In the genomic region with DNA sequence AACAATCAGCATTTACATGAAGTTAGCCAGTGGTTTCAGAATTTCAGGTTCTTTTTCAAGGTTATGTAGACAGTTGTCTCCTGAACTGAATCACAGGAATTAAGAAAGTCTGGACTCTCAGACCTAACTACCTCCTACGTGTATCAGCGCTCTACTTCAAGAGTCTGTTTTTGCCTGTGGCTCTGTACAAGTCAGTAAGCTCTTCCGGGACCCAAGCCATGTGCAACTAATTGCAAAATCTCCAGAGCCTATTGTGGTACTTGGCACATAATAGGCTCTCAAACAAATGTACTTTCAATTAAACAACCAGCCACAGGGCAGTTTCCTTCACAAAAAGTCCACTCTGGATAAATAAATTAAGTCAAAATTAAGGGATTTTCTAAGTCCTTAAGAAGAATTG, we compare ENCODE assay signal across 11 cellular contexts.
A peak's percentile ranks its signal among the peaks of the same experiment; 100 is the strongest.
DNase-seq lines count a peak whose midpoint lies in the region; ATAC-seq lines count a peak whose summit lies in the region.
"Had no signal": no experiment of that assay in that cellular context is flagged by ENCODE, and none has a peak within 500 bp of the region (broad histone marks: within the 10 kb centered on the region; RNA-seq: fewer than 3 reads in every experiment).

No MANE protein-coding gene starts in this region.

- H3K27ac ChIP-seq in epithelial cell of prostate: no peak overlapping the region

- DNase-seq in GM04503 (ENCODE audit: low read depth) (peak; percentile 2), NCI-H748 treated with DMSO at 0.1 percent for 48 hours (lab: John Stamatoyannopoulos, UW) (peak; percentile 10), epithelial cell of prostate (ENCODE audit: low read depth, low spot score) (peak; percentile 14), pons (ENCODE audit: low spot score) (peak; percentile 39), RKO (ENCODE audit: low spot score) (no peak), ureter (ENCODE audit: low spot score) (no peak), DMS53 (lab: John Stamatoyannopoulos, UW) (no peak)
- DNase-seq: activated CD4-positive, alpha-beta T cell treated with anti-CD3 and anti-CD28 coated beads for 4 hours; activated naive CD8-positive, alpha-beta T cell treated with anti-CD3 and anti-CD28 coated beads, Interleukin-2, amount 50 U/mL, for 24 hours; nephron progenitor cell had no signal

- no peak for ATAC-seq in GM19397 (IDR thresholded peaks at IDR 0.05; ENCODE audit: unreplicated experiment)
- ATAC-seq: activated naive CD8-positive, alpha-beta T cell treated with anti-CD3 and anti-CD28 coated beads, Interleukin-2, amount 50 U/mL, for 24 hours had no signal

Comparison
In these comparisons a context has a peak if more than half of its experiments do, and no peak if none do; other contexts are left out.
1. DNase-seq: peak in GM04503 (single experiment), NCI-H748 treated with DMSO at 0.1 percent for 48 hours (single experiment), epithelial cell of prostate (single experiment) and pons (single experiment); none in RKO (single experiment), ureter (single experiment) and DMS53 (single experiment).